Comparison of ENCODE assay signal across 1 cellular context in the genomic region with DNA sequence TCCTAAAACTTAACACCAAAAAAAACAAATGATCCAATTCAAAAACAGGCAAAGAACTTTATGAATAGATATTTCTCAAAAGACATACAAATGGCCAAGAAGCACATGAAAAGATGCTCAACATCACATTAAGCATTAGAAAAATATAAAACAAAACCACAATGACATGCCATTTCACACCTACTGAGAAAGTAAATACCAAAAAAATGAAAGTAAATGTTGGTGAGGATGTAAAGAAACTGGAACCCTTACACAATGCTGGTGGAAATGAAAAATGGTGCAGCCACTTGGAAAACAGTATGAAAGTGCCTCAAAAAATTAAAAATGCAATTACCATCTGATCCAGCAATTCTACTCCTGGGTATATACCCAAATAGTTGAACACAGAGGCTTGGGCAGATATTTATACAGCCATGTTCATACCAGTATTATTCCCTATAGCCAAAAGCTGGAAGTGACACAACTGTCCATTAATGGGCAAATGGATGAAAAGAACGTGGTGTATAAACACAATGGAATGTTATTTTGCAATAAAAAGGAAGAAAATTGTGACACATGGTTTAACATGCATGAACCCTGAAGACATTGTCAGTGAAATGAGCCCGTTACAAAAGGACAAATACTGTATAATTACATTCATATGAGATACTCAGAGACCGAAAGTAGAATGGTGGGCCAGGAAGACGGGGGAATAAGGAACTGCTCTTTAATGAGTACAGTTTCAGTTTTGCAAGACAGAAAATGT.
TF ChIP-seq lines count a peak whose summit lies in the region.

No MANE protein-coding gene starts in this region.

TF ChIP-seq in SK-N-SH, 30 proteins besides CTCF, POLR2A, EP300 and RAD21 (continued from another document):
- TF ChIP-seq, protein P1, sequence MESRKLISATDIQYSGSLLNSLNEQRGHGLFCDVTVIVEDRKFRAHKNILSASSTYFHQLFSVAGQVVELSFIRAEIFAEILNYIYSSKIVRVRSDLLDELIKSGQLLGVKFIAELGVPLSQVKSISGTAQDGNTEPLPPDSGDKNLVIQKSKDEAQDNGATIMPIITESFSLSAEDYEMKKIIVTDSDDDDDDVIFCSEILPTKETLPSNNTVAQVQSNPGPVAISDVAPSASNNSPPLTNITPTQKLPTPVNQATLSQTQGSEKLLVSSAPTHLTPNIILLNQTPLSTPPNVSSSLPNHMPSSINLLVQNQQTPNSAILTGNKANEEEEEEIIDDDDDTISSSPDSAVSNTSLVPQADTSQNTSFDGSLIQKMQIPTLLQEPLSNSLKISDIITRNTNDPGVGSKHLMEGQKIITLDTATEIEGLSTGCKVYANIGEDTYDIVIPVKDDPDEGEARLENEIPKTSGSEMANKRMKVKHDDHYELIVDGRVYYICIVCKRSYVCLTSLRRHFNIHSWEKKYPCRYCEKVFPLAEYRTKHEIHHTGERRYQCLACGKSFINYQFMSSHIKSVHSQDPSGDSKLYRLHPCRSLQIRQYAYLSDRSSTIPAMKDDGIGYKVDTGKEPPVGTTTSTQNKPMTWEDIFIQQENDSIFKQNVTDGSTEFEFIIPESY (IDR thresholded peaks at IDR 0.05; ENCODE audit: borderline replicate concordance, low read depth) = no peak
- no peak for TF ChIP-seq SIN3A (IDR thresholded peaks at IDR 0.05; ENCODE audit: borderline replicate concordance, low read depth, low read length)
- no peak for TF ChIP-seq RXRA (IDR thresholded peaks at IDR 0.05; ENCODE audit: borderline replicate concordance, low read depth)
- TF ChIP-seq NRF1 (IDR thresholded peaks at IDR 0.05; ENCODE audit: low read depth, low read length) = no peak
- TF ChIP-seq RFX5 (IDR thresholded peaks at IDR 0.05; ENCODE audit: low read length) = no peak
- TF ChIP-seq, protein P2, sequence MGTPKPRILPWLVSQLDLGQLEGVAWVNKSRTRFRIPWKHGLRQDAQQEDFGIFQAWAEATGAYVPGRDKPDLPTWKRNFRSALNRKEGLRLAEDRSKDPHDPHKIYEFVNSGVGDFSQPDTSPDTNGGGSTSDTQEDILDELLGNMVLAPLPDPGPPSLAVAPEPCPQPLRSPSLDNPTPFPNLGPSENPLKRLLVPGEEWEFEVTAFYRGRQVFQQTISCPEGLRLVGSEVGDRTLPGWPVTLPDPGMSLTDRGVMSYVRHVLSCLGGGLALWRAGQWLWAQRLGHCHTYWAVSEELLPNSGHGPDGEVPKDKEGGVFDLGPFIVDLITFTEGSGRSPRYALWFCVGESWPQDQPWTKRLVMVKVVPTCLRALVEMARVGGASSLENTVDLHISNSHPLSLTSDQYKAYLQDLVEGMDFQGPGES (IDR thresholded peaks at IDR 0.05; ENCODE audit: low read depth, low read length) = no peak
- TF ChIP-seq, protein P3, sequence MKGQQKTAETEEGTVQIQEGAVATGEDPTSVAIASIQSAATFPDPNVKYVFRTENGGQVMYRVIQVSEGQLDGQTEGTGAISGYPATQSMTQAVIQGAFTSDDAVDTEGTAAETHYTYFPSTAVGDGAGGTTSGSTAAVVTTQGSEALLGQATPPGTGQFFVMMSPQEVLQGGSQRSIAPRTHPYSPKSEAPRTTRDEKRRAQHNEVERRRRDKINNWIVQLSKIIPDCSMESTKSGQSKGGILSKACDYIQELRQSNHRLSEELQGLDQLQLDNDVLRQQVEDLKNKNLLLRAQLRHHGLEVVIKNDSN (IDR thresholded peaks at IDR 0.05; ENCODE audit: borderline replicate concordance, low read depth) = no peak
- TF ChIP-seq MEF2A (IDR thresholded peaks at IDR 0.05; ENCODE audit: borderline replicate concordance, low read depth) = no peak
